ENCODE assay signal across 23 cellular contexts in the genomic region with DNA sequence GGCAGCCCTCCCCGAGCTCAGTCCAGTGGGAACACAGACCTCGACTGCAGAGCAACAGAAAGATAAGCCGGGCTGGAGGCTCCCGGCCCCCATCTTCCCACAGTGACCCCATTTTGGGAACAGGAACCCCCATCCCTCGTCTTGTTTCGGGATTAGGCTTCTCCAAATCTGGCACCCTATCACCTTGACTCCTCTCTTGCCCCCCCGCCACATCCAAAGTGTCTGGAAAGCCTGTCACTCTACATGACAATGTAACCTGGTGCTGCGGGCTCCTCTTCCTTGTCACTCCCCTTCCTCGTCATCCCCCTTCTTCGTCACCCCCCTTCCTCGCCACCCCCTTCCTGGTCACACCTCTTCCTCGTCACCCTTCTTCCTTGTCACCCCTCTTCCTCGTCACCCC. TPM values are rescaled to one million over a fixed set of nuclear protein-coding genes. Genes with fewer than 3 reads are reported as not detected.
DNase-seq lines count a peak whose midpoint lies in the region; ATAC-seq and TF ChIP-seq lines count a peak whose summit lies in the region.
"Had no signal": no experiment of that assay in that cellular context is flagged by ENCODE, and none has a peak within 500 bp of the region (broad histone marks: within the 10 kb centered on the region; RNA-seq: fewer than 3 reads in every experiment).

No MANE protein-coding gene starts in this region.

- no TSS peak for BruUV-seq in MCF 10A (replicated peaks; lab: Mats Ljungman, UMichigan)

- H3K36me3 ChIP-seq in mucosa of rectum (ENCODE audit: control insufficient read depth in 2 of 2, insufficient read depth in 2 of 2, low read length in 2 of 2) (no peaks in the 10 kb centered on the region), upper lobe of left lung (no peaks in the 10 kb centered on the region)
- H3K36me3 ChIP-seq: BE2C had no signal

- H3K27me3 Mint-ChIP-seq in activated T-helper 17 cell treated with anti-CD3 and anti-CD28 coated beads, Interleukin-2, amount 50 U/mL, for 72 hours: no peaks in the 10 kb centered on the region
- no peaks in the 10 kb centered on the region for H3K27me3 Mint-ChIP-seq in MCF 10A (ENCODE audit: insufficient read depth, unreplicated experiment)
- H3K27me3 Mint-ChIP-seq: CD4-positive, CD25-positive, alpha-beta regulatory T cell; T-cell had no signal

- intact Hi-C loops in Right ventricle myocardium inferior (cut with DNase I) (no loop called here), left cardiac atrium (cut with DNase I) (no loop called here), MCF 10A (cut with micrococcal nuclease) (no loop called here)

- DNase-seq in Right ventricle myocardium inferior (ENCODE audit: missing footprints) (peak; percentile 11), left cardiac atrium (no peak), upper lobe of left lung (no peak), MCF 10A (ENCODE audit: unreplicated experiment) (no peak), GF-D8 (lab: John Stamatoyannopoulos, UW) (no peak), hypothalamus (lab: John Stamatoyannopoulos, UW) (no peak)
- DNase-seq: 8988T; ACHN; BE2C; CD4-positive, CD25-positive, alpha-beta regulatory T cell; DMS53; IMR-90; KG1; MM.1S; NCI-H2029; NCI-H226; NCI-H510A treated with DMSO at 0.1 percent for 48 hours; SJCRH30; T-cell had no signal

- H3K4me1 Mint-ChIP-seq in activated T-helper 17 cell treated with anti-CD3 and anti-CD28 coated beads, Interleukin-2, amount 50 U/mL, for 72 hours: peaks cover 18% of the 10 kb centered on the region
- peaks cover 8% of the 10 kb centered on the region for H3K4me1 Mint-ChIP-seq in MCF 10A (ENCODE audit: insufficient read depth, unreplicated experiment)

- H3K9ac ChIP-seq in mucosa of rectum (ENCODE audit: low read depth in 1 of 2, low read length in 2 of 2): no peak overlapping the region

- 84 to 85% methylated on average over 12 to 13 of the region's 13 CpGs for WGBS in upper lobe of left lung, 2 donors

- CTCF ChIA-PET in MCF 10A (lab: Yijun Ruan, JAX): interaction anchor here (1.0 kb wide), 1 partner anchor 13 kb away, joined by 4 read pairs; no protein-coding TSS in a partner anchor

- H3K4me3 ChIP-seq in mucosa of rectum (ENCODE audit: low read length in 2 of 2) (no peak overlapping the region), upper lobe of left lung (no peak overlapping the region)
- H3K4me3 ChIP-seq: SJCRH30 had no signal

- TF ChIP-seq EP300 in upper lobe of left lung (IDR thresholded peaks at IDR 0.05): no peak

- H3K27ac ChIP-seq in mucosa of rectum (ENCODE audit: low read depth in 2 of 2, low read length in 2 of 2) (peak overlapping the region; percentile 67 to 72), upper lobe of left lung (peak overlapping the region; percentile 36 to 94 (median 78))
- H3K27ac ChIP-seq: SJCRH30 had no signal

- TF ChIP-seq CTCF in upper lobe of left lung (IDR thresholded peaks at IDR 0.05): no peak
- TF ChIP-seq CTCF in MCF 10A (IDR thresholded peaks at IDR 0.05; ENCODE audit: unreplicated experiment): no peak

- H3K9me3 Mint-ChIP-seq in activated T-helper 17 cell treated with anti-CD3 and anti-CD28 coated beads, Interleukin-2, amount 50 U/mL, for 72 hours: no peaks in the 10 kb centered on the region
- H3K9me3 Mint-ChIP-seq in MCF 10A (ENCODE audit: unreplicated experiment): no peaks in the 10 kb centered on the region
- H3K9me3 Mint-ChIP-seq: CD4-positive, CD25-positive, alpha-beta regulatory T cell; T-cell had no signal

- no peaks in the 10 kb centered on the region for H3K9me3 ChIP-seq in mucosa of rectum (ENCODE audit: control insufficient read depth in 2 of 2, low read length in 2 of 2)
- no peaks in the 10 kb centered on the region for H3K9me3 ChIP-seq in upper lobe of left lung
- H3K9me3 ChIP-seq: BE2C, SJCRH30 had no signal

- no peak overlapping the region for H3K4me3 Mint-ChIP-seq in activated T-helper 17 cell treated with anti-CD3 and anti-CD28 coated beads, Interleukin-2, amount 50 U/mL, for 72 hours
- no peak overlapping the region for H3K4me3 Mint-ChIP-seq in MCF 10A (ENCODE audit: unreplicated experiment)
- H3K4me3 Mint-ChIP-seq: CD4-positive, CD25-positive, alpha-beta regulatory T cell; T-cell had no signal

- POLR2A ChIA-PET in MCF 10A (lab: Yijun Ruan, JAX): no interaction called here

- ATAC-seq in Right ventricle myocardium inferior: no peak
- no peak for ATAC-seq in left cardiac atrium
- no peak for ATAC-seq in activated T-helper 17 cell treated with anti-CD3 and anti-CD28 coated beads, Interleukin-2, amount 50 U/mL, for 72 hours (replicated peaks)
- no peak for ATAC-seq in upper lobe of left lung (ENCODE audit: low FRiP score in 2 of 2)
- ATAC-seq: T-cell had no signal

- H3K27me3 ChIP-seq in mucosa of rectum (ENCODE audit: control insufficient read depth in 2 of 2, insufficient read depth in 2 of 2, low read length in 2 of 2) (no peaks in the 10 kb centered on the region), upper lobe of left lung (no peaks in the 10 kb centered on the region)
- H3K27me3 ChIP-seq: BE2C, SJCRH30 had no signal

- H3K4me1 ChIP-seq in mucosa of rectum (ENCODE audit: control insufficient read depth in 2 of 2, insufficient read depth in 2 of 2, low read length in 2 of 2): peaks cover 41 to 53% of the 10 kb centered on the region in 2 donors
- H3K4me1 ChIP-seq in upper lobe of left lung: peaks cover 68 to 80% (median 71%) of the 10 kb centered on the region in 4 donors

- no peak for TF ChIP-seq POLR2A in upper lobe of left lung (IDR thresholded peaks at IDR 0.05)

- no peaks in the 10 kb centered on the region for H3K36me3 Mint-ChIP-seq in activated T-helper 17 cell treated with anti-CD3 and anti-CD28 coated beads, Interleukin-2, amount 50 U/mL, for 72 hours (ENCODE audit: low read depth)
- no peaks in the 10 kb centered on the region for H3K36me3 Mint-ChIP-seq in MCF 10A (ENCODE audit: insufficient read depth, unreplicated experiment)
- H3K36me3 Mint-ChIP-seq: T-cell had no signal

- H3K27ac Mint-ChIP-seq in activated T-helper 17 cell treated with anti-CD3 and anti-CD28 coated beads, Interleukin-2, amount 50 U/mL, for 72 hours: peak overlapping the region; percentile 83
- H3K27ac Mint-ChIP-seq in MCF 10A (ENCODE audit: low read depth, unreplicated experiment): no peak overlapping the region
- H3K27ac Mint-ChIP-seq: CD4-positive, CD25-positive, alpha-beta regulatory T cell; T-cell had no signal

RNA-seq across cellular contexts. Expression of a gene that starts 10.1 kb away (rescaled TPM):
- total RNA-seq in Right ventricle myocardium inferior (16.2 TPM), left cardiac atrium (10 to 100 TPM; 15.8 to 17.2 TPM), upper lobe of left lung (10 to 100 TPM; 23.4 to 88.2 (median 54.4) TPM), MCF 10A (2022) (28.4 and 29.5 TPM in 2 replicates)
- 10 to 100 TPM; 17.8 to 18.4 TPM for total RNA-seq in activated T-helper 17 cell treated with anti-CD3 and anti-CD28 coated beads, Interleukin-2, amount 50 U/mL, for 72 hours

RNA-seq across cellular contexts. Expression of a gene that starts 51.5 kb away (rescaled TPM):
- total RNA-seq in Right ventricle myocardium inferior: not detected
- not detected for total RNA-seq in left cardiac atrium
- total RNA-seq in activated T-helper 17 cell treated with anti-CD3 and anti-CD28 coated beads, Interleukin-2, amount 50 U/mL, for 72 hours: not detected
- not detected for total RNA-seq in upper lobe of left lung
- not detected in 2 replicates for total RNA-seq in MCF 10A (2022)
- total RNA-seq: CD4-positive, CD25-positive, alpha-beta regulatory T cell; G401; H4; IMR-90; SJCRH30 had no signal
